ENCODE assay signal across 2 cellular contexts in the genomic region with DNA sequence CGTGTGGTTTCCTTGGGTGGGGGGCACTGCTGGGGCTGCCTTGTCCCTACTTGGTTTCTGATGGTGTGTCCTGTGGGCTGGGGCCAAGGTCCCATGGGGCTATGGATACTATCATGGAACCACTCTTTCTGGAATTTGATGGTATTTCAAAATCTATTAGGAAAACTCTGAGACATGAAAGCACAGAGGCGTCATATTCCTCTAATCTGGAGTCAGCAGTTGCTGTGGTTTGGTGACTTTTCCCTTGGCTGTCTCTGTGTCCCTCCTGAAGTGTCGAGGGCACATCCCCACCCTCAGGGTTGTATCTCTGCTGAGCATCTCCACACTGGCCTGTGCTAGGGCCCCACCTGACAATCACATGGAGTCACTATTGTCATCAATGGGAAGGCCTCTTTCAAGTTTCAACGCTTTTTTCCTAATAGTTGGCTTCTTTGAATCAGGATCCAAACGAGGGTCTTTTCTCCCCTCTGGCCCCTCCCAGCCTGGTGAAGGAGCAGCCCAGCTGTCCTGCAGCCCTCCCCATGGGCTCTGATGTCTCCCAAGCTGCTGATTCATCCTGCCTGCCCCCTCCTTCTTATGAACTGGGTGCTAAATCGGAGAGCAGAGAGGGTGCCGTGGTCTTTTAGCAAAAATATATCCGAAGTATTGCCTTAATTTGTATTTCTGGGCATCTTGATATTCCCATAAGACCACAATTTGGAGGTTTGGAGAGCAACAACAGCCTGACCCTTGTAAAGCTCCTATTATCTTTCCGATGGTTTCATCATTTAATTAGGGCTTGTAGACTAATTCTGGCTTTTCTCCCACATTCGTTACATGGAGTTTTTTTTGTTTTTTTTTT.
TF ChIP-seq lines count a peak whose summit lies in the region.

No MANE protein-coding gene starts in this region.

TF ChIP-seq in IMR-90, 13 proteins besides CTCF, POLR2A, EP300 and RAD21:
- TF ChIP-seq CHD1 (IDR thresholded peaks at IDR 0.05; ENCODE audit: low read depth, low read length) (no peak), BHLHE40 (IDR thresholded peaks at IDR 0.05; ENCODE audit: low read depth, low read length) (no peak), CEBPB (IDR thresholded peaks at IDR 0.05; ENCODE audit: low read depth, low read length) (no peak), MXI1 (IDR thresholded peaks at IDR 0.05; ENCODE audit: borderline replicate concordance, low read depth, low read length) (no peak)
- TF ChIP-seq, protein P1, sequence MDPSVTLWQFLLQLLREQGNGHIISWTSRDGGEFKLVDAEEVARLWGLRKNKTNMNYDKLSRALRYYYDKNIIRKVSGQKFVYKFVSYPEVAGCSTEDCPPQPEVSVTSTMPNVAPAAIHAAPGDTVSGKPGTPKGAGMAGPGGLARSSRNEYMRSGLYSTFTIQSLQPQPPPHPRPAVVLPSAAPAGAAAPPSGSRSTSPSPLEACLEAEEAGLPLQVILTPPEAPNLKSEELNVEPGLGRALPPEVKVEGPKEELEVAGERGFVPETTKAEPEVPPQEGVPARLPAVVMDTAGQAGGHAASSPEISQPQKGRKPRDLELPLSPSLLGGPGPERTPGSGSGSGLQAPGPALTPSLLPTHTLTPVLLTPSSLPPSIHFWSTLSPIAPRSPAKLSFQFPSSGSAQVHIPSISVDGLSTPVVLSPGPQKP (IDR thresholded peaks at IDR 0.05; ENCODE audit: borderline replicate concordance, low read depth, low read length), result no peak

TF ChIP-seq in H1, 55 proteins besides CTCF, POLR2A, EP300 and RAD21:
- TF ChIP-seq CBX8 (IDR thresholded peaks at IDR 0.05; ENCODE audit: borderline replicate concordance, low read depth, low read length), result no peak
- TF ChIP-seq, protein P2, sequence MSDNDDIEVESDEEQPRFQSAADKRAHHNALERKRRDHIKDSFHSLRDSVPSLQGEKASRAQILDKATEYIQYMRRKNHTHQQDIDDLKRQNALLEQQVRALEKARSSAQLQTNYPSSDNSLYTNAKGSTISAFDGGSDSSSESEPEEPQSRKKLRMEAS (IDR thresholded peaks at IDR 0.05), result no peak
- no peak for TF ChIP-seq JUND (IDR thresholded peaks at IDR 0.05; ENCODE audit: low read length)
- no peak for TF ChIP-seq RBBP5 (IDR thresholded peaks at IDR 0.05; ENCODE audit: borderline replicate concordance, low read depth, low read length)
- no peak for TF ChIP-seq SRF (IDR thresholded peaks at IDR 0.05; ENCODE audit: low read depth, low read length)
- no peak for TF ChIP-seq FOSL1 (IDR thresholded peaks at IDR 0.05; ENCODE audit: insufficient read depth, low read depth, low read length)
- TF ChIP-seq, protein P3, sequence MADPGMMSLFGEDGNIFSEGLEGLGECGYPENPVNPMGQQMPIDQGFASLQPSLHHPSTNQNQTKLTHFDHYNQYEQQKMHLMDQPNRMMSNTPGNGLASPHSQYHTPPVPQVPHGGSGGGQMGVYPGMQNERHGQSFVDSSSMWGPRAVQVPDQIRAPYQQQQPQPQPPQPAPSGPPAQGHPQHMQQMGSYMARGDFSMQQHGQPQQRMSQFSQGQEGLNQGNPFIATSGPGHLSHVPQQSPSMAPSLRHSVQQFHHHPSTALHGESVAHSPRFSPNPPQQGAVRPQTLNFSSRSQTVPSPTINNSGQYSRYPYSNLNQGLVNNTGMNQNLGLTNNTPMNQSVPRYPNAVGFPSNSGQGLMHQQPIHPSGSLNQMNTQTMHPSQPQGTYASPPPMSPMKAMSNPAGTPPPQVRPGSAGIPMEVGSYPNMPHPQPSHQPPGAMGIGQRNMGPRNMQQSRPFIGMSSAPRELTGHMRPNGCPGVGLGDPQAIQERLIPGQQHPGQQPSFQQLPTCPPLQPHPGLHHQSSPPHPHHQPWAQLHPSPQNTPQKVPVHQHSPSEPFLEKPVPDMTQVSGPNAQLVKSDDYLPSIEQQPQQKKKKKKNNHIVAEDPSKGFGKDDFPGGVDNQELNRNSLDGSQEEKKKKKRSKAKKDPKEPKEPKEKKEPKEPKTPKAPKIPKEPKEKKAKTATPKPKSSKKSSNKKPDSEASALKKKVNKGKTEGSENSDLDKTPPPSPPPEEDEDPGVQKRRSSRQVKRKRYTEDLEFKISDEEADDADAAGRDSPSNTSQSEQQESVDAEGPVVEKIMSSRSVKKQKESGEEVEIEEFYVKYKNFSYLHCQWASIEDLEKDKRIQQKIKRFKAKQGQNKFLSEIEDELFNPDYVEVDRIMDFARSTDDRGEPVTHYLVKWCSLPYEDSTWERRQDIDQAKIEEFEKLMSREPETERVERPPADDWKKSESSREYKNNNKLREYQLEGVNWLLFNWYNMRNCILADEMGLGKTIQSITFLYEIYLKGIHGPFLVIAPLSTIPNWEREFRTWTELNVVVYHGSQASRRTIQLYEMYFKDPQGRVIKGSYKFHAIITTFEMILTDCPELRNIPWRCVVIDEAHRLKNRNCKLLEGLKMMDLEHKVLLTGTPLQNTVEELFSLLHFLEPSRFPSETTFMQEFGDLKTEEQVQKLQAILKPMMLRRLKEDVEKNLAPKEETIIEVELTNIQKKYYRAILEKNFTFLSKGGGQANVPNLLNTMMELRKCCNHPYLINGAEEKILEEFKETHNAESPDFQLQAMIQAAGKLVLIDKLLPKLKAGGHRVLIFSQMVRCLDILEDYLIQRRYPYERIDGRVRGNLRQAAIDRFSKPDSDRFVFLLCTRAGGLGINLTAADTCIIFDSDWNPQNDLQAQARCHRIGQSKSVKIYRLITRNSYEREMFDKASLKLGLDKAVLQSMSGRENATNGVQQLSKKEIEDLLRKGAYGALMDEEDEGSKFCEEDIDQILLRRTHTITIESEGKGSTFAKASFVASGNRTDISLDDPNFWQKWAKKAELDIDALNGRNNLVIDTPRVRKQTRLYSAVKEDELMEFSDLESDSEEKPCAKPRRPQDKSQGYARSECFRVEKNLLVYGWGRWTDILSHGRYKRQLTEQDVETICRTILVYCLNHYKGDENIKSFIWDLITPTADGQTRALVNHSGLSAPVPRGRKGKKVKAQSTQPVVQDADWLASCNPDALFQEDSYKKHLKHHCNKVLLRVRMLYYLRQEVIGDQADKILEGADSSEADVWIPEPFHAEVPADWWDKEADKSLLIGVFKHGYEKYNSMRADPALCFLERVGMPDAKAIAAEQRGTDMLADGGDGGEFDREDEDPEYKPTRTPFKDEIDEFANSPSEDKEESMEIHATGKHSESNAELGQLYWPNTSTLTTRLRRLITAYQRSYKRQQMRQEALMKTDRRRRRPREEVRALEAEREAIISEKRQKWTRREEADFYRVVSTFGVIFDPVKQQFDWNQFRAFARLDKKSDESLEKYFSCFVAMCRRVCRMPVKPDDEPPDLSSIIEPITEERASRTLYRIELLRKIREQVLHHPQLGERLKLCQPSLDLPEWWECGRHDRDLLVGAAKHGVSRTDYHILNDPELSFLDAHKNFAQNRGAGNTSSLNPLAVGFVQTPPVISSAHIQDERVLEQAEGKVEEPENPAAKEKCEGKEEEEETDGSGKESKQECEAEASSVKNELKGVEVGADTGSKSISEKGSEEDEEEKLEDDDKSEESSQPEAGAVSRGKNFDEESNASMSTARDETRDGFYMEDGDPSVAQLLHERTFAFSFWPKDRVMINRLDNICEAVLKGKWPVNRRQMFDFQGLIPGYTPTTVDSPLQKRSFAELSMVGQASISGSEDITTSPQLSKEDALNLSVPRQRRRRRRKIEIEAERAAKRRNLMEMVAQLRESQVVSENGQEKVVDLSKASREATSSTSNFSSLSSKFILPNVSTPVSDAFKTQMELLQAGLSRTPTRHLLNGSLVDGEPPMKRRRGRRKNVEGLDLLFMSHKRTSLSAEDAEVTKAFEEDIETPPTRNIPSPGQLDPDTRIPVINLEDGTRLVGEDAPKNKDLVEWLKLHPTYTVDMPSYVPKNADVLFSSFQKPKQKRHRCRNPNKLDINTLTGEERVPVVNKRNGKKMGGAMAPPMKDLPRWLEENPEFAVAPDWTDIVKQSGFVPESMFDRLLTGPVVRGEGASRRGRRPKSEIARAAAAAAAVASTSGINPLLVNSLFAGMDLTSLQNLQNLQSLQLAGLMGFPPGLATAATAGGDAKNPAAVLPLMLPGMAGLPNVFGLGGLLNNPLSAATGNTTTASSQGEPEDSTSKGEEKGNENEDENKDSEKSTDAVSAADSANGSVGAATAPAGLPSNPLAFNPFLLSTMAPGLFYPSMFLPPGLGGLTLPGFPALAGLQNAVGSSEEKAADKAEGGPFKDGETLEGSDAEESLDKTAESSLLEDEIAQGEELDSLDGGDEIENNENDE (IDR thresholded peaks at IDR 0.05; ENCODE audit: insufficient replicate concordance, low read length), result no peak
- no peak for TF ChIP-seq MAFK (IDR thresholded peaks at IDR 0.05; ENCODE audit: low read depth, low read length)
- TF ChIP-seq, protein P4, sequence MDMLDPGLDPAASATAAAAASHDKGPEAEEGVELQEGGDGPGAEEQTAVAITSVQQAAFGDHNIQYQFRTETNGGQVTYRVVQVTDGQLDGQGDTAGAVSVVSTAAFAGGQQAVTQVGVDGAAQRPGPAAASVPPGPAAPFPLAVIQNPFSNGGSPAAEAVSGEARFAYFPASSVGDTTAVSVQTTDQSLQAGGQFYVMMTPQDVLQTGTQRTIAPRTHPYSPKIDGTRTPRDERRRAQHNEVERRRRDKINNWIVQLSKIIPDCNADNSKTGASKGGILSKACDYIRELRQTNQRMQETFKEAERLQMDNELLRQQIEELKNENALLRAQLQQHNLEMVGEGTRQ (IDR thresholded peaks at IDR 0.05; ENCODE audit: low read length), result no peak
- TF ChIP-seq SP1 (IDR thresholded peaks at IDR 0.05; ENCODE audit: low read depth, low read length), result no peak
- no peak for TF ChIP-seq SP4 (IDR thresholded peaks at IDR 0.05; ENCODE audit: low read length)
- TF ChIP-seq HDAC2 (IDR thresholded peaks at IDR 0.05; ENCODE audit: borderline replicate concordance in 1 of 2, low read depth in 2 of 2, low read length in 2 of 2), result no peak
- no peak for TF ChIP-seq NRF1 (IDR thresholded peaks at IDR 0.05; ENCODE audit: low read depth, low read length)
- TF ChIP-seq SIRT6 (IDR thresholded peaks at IDR 0.05; ENCODE audit: low read length), result no peak
- TF ChIP-seq ZNF274 (IDR thresholded peaks at IDR 0.05; ENCODE audit: borderline replicate concordance, extremely low read depth, low read length), result no peak
- no peak for TF ChIP-seq PHF8 (conservative IDR thresholded peaks at IDR 0.05; ENCODE audit: low read depth, low read length)
- no peak for TF ChIP-seq JUN (IDR thresholded peaks at IDR 0.05; ENCODE audit: low read depth, low read length)
- no peak for TF ChIP-seq TAF1 (IDR thresholded peaks at IDR 0.05; ENCODE audit: low read depth, low read length)
- TF ChIP-seq GTF2F1 (IDR thresholded peaks at IDR 0.05; ENCODE audit: borderline replicate concordance, low read depth, low read length), result no peak
